Comparison of ENCODE assay signal across 29 cellular contexts in genomic region chr5:100600289-100600994, GRCh38.
"Had no signal": no experiment of that assay in that cellular context is flagged by ENCODE, and none has a peak within 500 bp of the region (broad histone marks: within the 10 kb centered on the region; RNA-seq: fewer than 3 reads in every experiment).

No MANE protein-coding gene starts in this region.

- H3K4me1 ChIP-seq: left ventricle myocardium inferior, stomach had no signal

- H3K27me3 ChIP-seq: brain microvascular endothelial cell, heart left ventricle, neutrophil, ovary, stomach, suprapubic skin, tibial artery had no signal

- H3K4me3 ChIP-seq: heart left ventricle, left ventricle myocardium inferior, lung, ovary, skin epidermis, stomach, suprapubic skin, tibial artery had no signal

- H3K27ac ChIP-seq: brain microvascular endothelial cell, heart left ventricle, left ventricle myocardium inferior, neutrophil, ovary, skin epidermis, stomach, suprapubic skin, tibial artery had no signal

- H3K36me3 ChIP-seq: brain microvascular endothelial cell, heart left ventricle, left ventricle myocardium inferior, neutrophil, ovary, stomach, suprapubic skin, tibial artery had no signal

- ATAC-seq: activated T-helper 17 cell treated with anti-CD3 and anti-CD28 coated beads, Interleukin-2, amount 50 U/mL, for 72 hours; heart left ventricle; sciatic nerve; stimulated activated memory B cell treated with anti-CD40 and anti-IgM and Interleukin-4, amounts not matched to agents 10 μg/mL and 1 μg/mL and 100 μg/mL, for 72 hours had no signal

- H3K9me3 ChIP-seq: heart left ventricle, left ventricle myocardium inferior, neutrophil, ovary, stomach, suprapubic skin, tibial artery had no signal

- DNase-seq: activated CD4-positive, alpha-beta memory T cell treated with anti-CD3 and anti-CD28 coated beads for 36 hours; activated CD4-positive, alpha-beta T cell treated with anti-CD3 and anti-CD28 coated beads, Interleukin-2, amount 10 ng/mL, durations not matched to agents 24 days and 14 days; activated CD4-positive, CD25-positive, alpha-beta regulatory T cell treated with anti-CD3 and anti-CD28 coated beads, Interleukin-2, amount 50 U/mL, for 72 hours; activated CD8-positive, alpha-beta memory T cell treated with anti-CD3 and anti-CD28 coated beads, Interleukin-2, amount 50 U/mL, for 48 hours; activated gamma-delta T cell treated with Interleukin-2 at 50 U/mL for 16 hours; activated naive CD4-positive, alpha-beta T cell treated with anti-CD3 and anti-CD28 coated beads, Interleukin-2, amount 50 U/mL, for 16 hours; activated T-cell treated with anti-CD3 and anti-CD28 coated beads, Interleukin-2, amount 50 U/mL, for 24 hours; amniotic stem cell; brain microvascular endothelial cell; foreskin fibroblast; heart left ventricle; hypothalamus; kidney glomerular epithelial cell; left ventricle myocardium inferior; mesendoderm; nephron progenitor cell; ovary; retina; stimulated activated CD4-positive, alpha-beta T cell treated with anti-CD3 and anti-CD28 coated beads, Interleukin-4, amount 100 ng/mL, for 4 hours; stimulated activated CD8-positive, alpha-beta memory T cell treated with anti-CD3 and anti-CD28 coated beads, Interleukin-4, amount 100 ng/mL, for 48 hours; stomach; tibial artery had no signal
